Comparison of ENCODE assay signal across 6 cellular contexts in the genomic region with DNA sequence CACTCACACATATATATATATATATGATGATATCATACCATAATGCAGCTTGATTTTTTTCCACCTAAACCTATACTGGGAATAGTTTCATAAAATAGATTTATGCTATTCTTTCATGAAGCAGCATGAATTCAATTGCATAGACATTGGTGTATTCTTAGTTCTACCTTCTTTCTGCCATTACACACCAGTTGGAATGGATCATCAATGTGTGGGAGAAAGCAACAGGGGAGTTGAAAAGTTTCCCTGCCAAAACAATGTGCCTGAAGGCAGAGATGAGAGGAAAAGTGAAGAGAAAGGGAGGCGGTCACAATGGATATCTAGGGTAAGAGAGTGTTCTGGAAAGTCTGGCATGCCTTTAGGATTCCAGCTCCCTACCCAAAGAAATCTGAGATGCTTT. TPM values are rescaled to one million over a fixed set of nuclear protein-coding genes. Genes with fewer than 3 reads are reported as not detected.
"Had no signal": no experiment of that assay in that cellular context is flagged by ENCODE, and none has a peak within 500 bp of the region (broad histone marks: within the 10 kb centered on the region; RNA-seq: fewer than 3 reads in every experiment).

No MANE protein-coding gene starts in this region.

- H3K4me2 ChIP-seq: GM23338 had no signal

- ATAC-seq: GM23338 had no signal

- H3K4me3 ChIP-seq: GM23338 had no signal

- H2AFZ ChIP-seq: GM23338 had no signal

- H3K27ac ChIP-seq: HL-60 had no signal

- DNase-seq: H9, HCEC 1CT, HFFc6 had no signal

RNA-seq across cellular contexts. Expression of gene ACSL5, which starts 25.2 kb away (rescaled TPM):
- total RNA-seq: GM23338, H1, H9 had no signal
